Comparison of ENCODE assay signal across 20 cellular contexts in the genomic region with DNA sequence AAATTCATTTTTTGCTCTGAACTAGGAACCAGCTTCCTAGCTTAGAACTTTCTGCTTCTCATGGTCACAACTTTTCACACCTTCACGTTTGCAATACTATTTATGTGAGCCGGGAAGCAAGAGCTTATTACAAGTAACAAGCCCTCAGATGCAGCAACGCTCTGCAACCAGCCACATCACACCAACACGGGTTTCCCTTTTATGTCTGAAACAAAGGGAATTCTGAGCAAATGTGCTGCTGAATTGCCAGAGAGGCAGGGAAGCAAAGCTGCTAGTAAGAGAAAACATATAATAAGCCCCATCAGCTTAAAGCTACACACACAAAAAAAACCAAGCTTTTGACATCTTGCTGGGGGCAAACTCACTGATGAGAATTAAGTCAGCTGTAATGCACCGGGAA.
"Had no signal": no experiment of that assay in that cellular context is flagged by ENCODE, and none has a peak within 500 bp of the region (broad histone marks: within the 10 kb centered on the region; RNA-seq: fewer than 3 reads in every experiment).

No MANE protein-coding gene starts in this region.

- H3K27me3 ChIP-seq: colonic mucosa, heart right ventricle, uterus had no signal

- H3K4me3 Mint-ChIP-seq: activated CD4-positive, alpha-beta T cell treated with anti-CD3 and anti-CD28 coated beads for 36 hours; activated T-helper 1 cell treated with anti-CD3 and anti-CD28 coated beads, Interleukin-12 subunit alpha, Interleukin-12 subunit beta, Interleukin-2, Interleukin-4 antibody, amounts not matched to agents 30 ng/mL and 10 ng/mL and 1 ng/mL, durations not matched to agents 14 hours and 24 hours and 36 hours; naive B cell had no signal

- H3K9me3 Mint-ChIP-seq: activated naive CD4-positive, alpha-beta T cell treated with anti-CD3 and anti-CD28 coated beads, Interleukin-2, amount 50 U/mL, for 72 hours; activated T-helper 1 cell treated with anti-CD3 and anti-CD28 coated beads, Interleukin-12 subunit alpha, Interleukin-12 subunit beta, Interleukin-2, Interleukin-4 antibody, amounts not matched to agents 30 ng/mL and 10 ng/mL and 1 ng/mL, durations not matched to agents 14 hours and 24 hours and 36 hours; naive B cell had no signal

- H3K4me1 ChIP-seq: uterus had no signal

- DNase-seq: activated CD4-positive, alpha-beta T cell treated with anti-CD3 and anti-CD28 coated beads for 36 hours; activated CD4-positive, alpha-beta T cell treated with anti-CD3 and anti-CD28 coated beads, Interleukin-2, amount 50 U/mL, for 48 hours; activated gamma-delta T cell treated with Interleukin-2 at 50 U/mL for 16 hours; colonic mucosa; erythroblast; foreskin melanocyte; heart right ventricle; left ventricle myocardium superior; mucosa of descending colon; naive B cell; retina; stimulated activated CD4-positive, alpha-beta T cell treated with anti-CD3 and anti-CD28 coated beads, Interleukin-12 subunit alpha, Interleukin-12 subunit beta, amount 100 ng/mL, for 4 hours; stimulated activated CD4-positive, alpha-beta T cell treated with anti-CD3 and anti-CD28 coated beads, Interleukin-1b, Interleukin-23, amount 100 ng/mL, for 48 hours; stimulated activated naive CD8-positive, alpha-beta T cell treated with anti-CD3 and anti-CD28 coated beads, Interleukin-15, Interleukin-2, amounts not matched to agents 100 U/mL and 50 U/mL, for 24 hours; SW 1271; transverse colon; uterus had no signal

- ATAC-seq: activated CD4-positive, alpha-beta T cell treated with anti-CD3 and anti-CD28 coated beads for 36 hours; activated naive CD4-positive, alpha-beta T cell treated with anti-CD3 and anti-CD28 coated beads, Interleukin-2, amount 50 U/mL, for 72 hours; heart right ventricle; left ventricle myocardium superior; mucosa of descending colon; stimulated activated naive CD8-positive, alpha-beta T cell treated with anti-CD3 and anti-CD28 coated beads, Interleukin-15, Interleukin-2, amounts not matched to agents 100 U/mL and 50 U/mL, for 24 hours had no signal

- H3K4me1 Mint-ChIP-seq: activated CD4-positive, alpha-beta T cell treated with anti-CD3 and anti-CD28 coated beads for 36 hours had no signal

- H3K27ac ChIP-seq: colonic mucosa, heart right ventricle, transverse colon, uterus had no signal

- H3K36me3 Mint-ChIP-seq: activated naive CD4-positive, alpha-beta T cell treated with anti-CD3 and anti-CD28 coated beads, Interleukin-2, amount 50 U/mL, for 72 hours; memory B cell; naive B cell had no signal

- H3K9me3 ChIP-seq: colonic mucosa, mucosa of descending colon, transverse colon, uterus had no signal

- H3K36me3 ChIP-seq: colonic mucosa, heart right ventricle, transverse colon, uterus had no signal

- H3K27ac Mint-ChIP-seq: activated CD4-positive, alpha-beta T cell treated with anti-CD3 and anti-CD28 coated beads for 36 hours; activated naive CD4-positive, alpha-beta T cell treated with anti-CD3 and anti-CD28 coated beads, Interleukin-2, amount 50 U/mL, for 72 hours; activated T-helper 1 cell treated with anti-CD3 and anti-CD28 coated beads, Interleukin-12 subunit alpha, Interleukin-12 subunit beta, Interleukin-2, Interleukin-4 antibody, amounts not matched to agents 30 ng/mL and 10 ng/mL and 1 ng/mL, durations not matched to agents 14 hours and 24 hours and 36 hours had no signal

- H3K4me3 ChIP-seq: colonic mucosa, heart right ventricle, mucosa of descending colon, transverse colon, uterus had no signal

- H3K27me3 Mint-ChIP-seq: activated CD4-positive, alpha-beta T cell treated with anti-CD3 and anti-CD28 coated beads for 36 hours; memory B cell; naive B cell had no signal
